ENCODE assay signal across 35 cellular contexts in genomic region chr18:32244863-32245262, GRCh38. TPM values are rescaled to one million over a fixed set of nuclear protein-coding genes. Genes with fewer than 3 reads are reported as not detected.
"Had no signal": no experiment of that assay in that cellular context is flagged by ENCODE, and none has a peak within 500 bp of the region (broad histone marks: within the 10 kb centered on the region; RNA-seq: fewer than 3 reads in every experiment).

No MANE protein-coding gene starts in this region.

- H3K9me3 ChIP-seq: esophagus muscularis mucosa, gastrocnemius medialis, heart left ventricle had no signal

- H3K4me1 ChIP-seq: esophagus muscularis mucosa, foreskin keratinocyte, gastrocnemius medialis, heart left ventricle had no signal

- H3K27ac ChIP-seq: brain microvascular endothelial cell, esophagus muscularis mucosa, foreskin keratinocyte, gastrocnemius medialis, heart left ventricle had no signal

- DNase-seq: activated CD4-positive, alpha-beta T cell treated with anti-CD3 and anti-CD28 coated beads for 36 hours; activated CD4-positive, alpha-beta T cell treated with anti-CD3 and anti-CD28 coated beads, Interleukin-2, amount 10 ng/mL, durations not matched to agents 7 days and 5 days; activated CD4-positive, alpha-beta T cell treated with anti-CD3 and anti-CD28 coated beads, Interleukin-2, amount 50 U/mL, for 4 hours; activated CD4-positive, CD25-positive, alpha-beta regulatory T cell; activated CD4-positive, CD25-positive, alpha-beta regulatory T cell treated with anti-CD3 and anti-CD28 coated beads, Interleukin-2, amount 50 U/mL, for 72 hours; activated CD8-positive, alpha-beta memory T cell treated with anti-CD3 and anti-CD28 coated beads for 24 hours; activated CD8-positive, alpha-beta memory T cell treated with anti-CD3 and anti-CD28 coated beads, Interleukin-2, amount 50 U/mL, for 4 hours; activated CD8-positive, alpha-beta T cell treated with anti-CD3 and anti-CD28 coated beads for 36 hours; activated effector memory CD4-positive, alpha-beta T cell treated with anti-CD3 and anti-CD28 coated beads, Interleukin-2, amount 50 U/mL, for 16 hours; activated naive CD4-positive, alpha-beta T cell treated with anti-CD3 and anti-CD28 coated beads for 36 hours; activated naive CD8-positive, alpha-beta T cell treated with anti-CD3 and anti-CD28 coated beads, Interleukin-2, amount 10 ng/mL, durations not matched to agents 7 days and 5 days; activated T-cell treated with anti-CD3 and anti-CD28 coated beads, Interleukin-2, amount 50 U/mL, for 1 hour; activated T-cell treated with anti-CD3 and anti-CD28 coated beads, Interleukin-2, amount 50 U/mL, for 48 hours; amniotic stem cell; anterior cingulate cortex; brain microvascular endothelial cell; cortex of kidney; dermis blood vessel endothelial cell; effector CD4-positive, alpha-beta T cell; effector memory CD8-positive, alpha-beta T cell; erythroblast; foreskin keratinocyte; gastrocnemius medialis; glutamatergic neuron; heart left ventricle; hypothalamus; T-helper 2 cell had no signal

- H3K36me3 ChIP-seq: brain microvascular endothelial cell, esophagus muscularis mucosa, gastrocnemius medialis, heart left ventricle had no signal

- ATAC-seq: activated CD4-positive, alpha-beta T cell treated with anti-CD3 and anti-CD28 coated beads for 36 hours; activated CD8-positive, alpha-beta T cell treated with anti-CD3 and anti-CD28 coated beads for 36 hours; effector memory CD8-positive, alpha-beta T cell; foreskin keratinocyte; gastrocnemius medialis; heart left ventricle had no signal

- H3K27ac Mint-ChIP-seq: activated CD4-positive, alpha-beta T cell treated with anti-CD3 and anti-CD28 coated beads for 36 hours; activated CD4-positive, alpha-beta T cell treated with anti-CD3 and anti-CD28 coated beads, Interleukin-2, amount 10 ng/mL, durations not matched to agents 7 days and 5 days; activated CD8-positive, alpha-beta T cell treated with anti-CD3 and anti-CD28 coated beads for 36 hours; activated naive CD4-positive, alpha-beta T cell treated with anti-CD3 and anti-CD28 coated beads for 36 hours; activated naive CD4-positive, alpha-beta T cell treated with anti-CD3 and anti-CD28 coated beads, Interleukin-2, amount 50 U/mL, for 24 hours; activated naive CD8-positive, alpha-beta T cell treated with anti-CD3 and anti-CD28 coated beads, Interleukin-2, amount 10 ng/mL, durations not matched to agents 7 days and 5 days; activated T-helper 1 cell treated with anti-CD3 and anti-CD28 coated beads, Interleukin-12 subunit alpha, Interleukin-12 subunit beta, Interleukin-2, Interleukin-4 antibody, amounts not matched to agents 30 ng/mL and 10 ng/mL and 1 ng/mL, durations not matched to agents 14 hours and 24 hours and 36 hours; activated T-helper 2 cell treated with anti-CD3 and anti-CD28 coated beads, Interferon-gamma antibody, Interleukin-2, Interleukin-4, amounts not matched to agents 10 μg/mL and 5 μg/mL and 100 μg/mL, durations not matched to agents 14 hours and 24 hours and 36 hours; effector memory CD8-positive, alpha-beta T cell had no signal

- H3K4me1 Mint-ChIP-seq: activated CD4-positive, alpha-beta T cell treated with anti-CD3 and anti-CD28 coated beads for 36 hours; activated CD4-positive, alpha-beta T cell treated with anti-CD3 and anti-CD28 coated beads, Interleukin-2, amount 10 ng/mL, durations not matched to agents 7 days and 5 days; activated naive CD4-positive, alpha-beta T cell treated with anti-CD3 and anti-CD28 coated beads, Interleukin-2, amount 50 U/mL, for 24 hours; activated naive CD8-positive, alpha-beta T cell treated with anti-CD3 and anti-CD28 coated beads, Interleukin-2, amount 10 ng/mL, durations not matched to agents 7 days and 5 days; central memory CD8-positive, alpha-beta T cell had no signal

- H3K9me3 Mint-ChIP-seq: activated CD4-positive, alpha-beta T cell treated with anti-CD3 and anti-CD28 coated beads, Interleukin-2, amount 10 ng/mL, durations not matched to agents 7 days and 5 days; activated CD8-positive, alpha-beta T cell treated with anti-CD3 and anti-CD28 coated beads for 36 hours; activated naive CD4-positive, alpha-beta T cell treated with anti-CD3 and anti-CD28 coated beads for 36 hours; activated naive CD4-positive, alpha-beta T cell treated with anti-CD3 and anti-CD28 coated beads, Interleukin-2, amount 50 U/mL, for 24 hours; activated naive CD8-positive, alpha-beta T cell treated with anti-CD3 and anti-CD28 coated beads, Interleukin-2, amount 10 ng/mL, durations not matched to agents 7 days and 5 days; activated T-helper 1 cell treated with anti-CD3 and anti-CD28 coated beads, Interleukin-12 subunit alpha, Interleukin-12 subunit beta, Interleukin-2, Interleukin-4 antibody, amounts not matched to agents 30 ng/mL and 10 ng/mL and 1 ng/mL, durations not matched to agents 14 hours and 24 hours and 36 hours; activated T-helper 2 cell treated with anti-CD3 and anti-CD28 coated beads, Interferon-gamma antibody, Interleukin-2, Interleukin-4, amounts not matched to agents 10 μg/mL and 5 μg/mL and 100 μg/mL, durations not matched to agents 14 hours and 24 hours and 36 hours; central memory CD8-positive, alpha-beta T cell; effector memory CD8-positive, alpha-beta T cell had no signal

- H3K4me3 Mint-ChIP-seq: activated CD4-positive, alpha-beta T cell treated with anti-CD3 and anti-CD28 coated beads for 36 hours; activated CD4-positive, alpha-beta T cell treated with anti-CD3 and anti-CD28 coated beads, Interleukin-2, amount 10 ng/mL, durations not matched to agents 7 days and 5 days; activated CD8-positive, alpha-beta T cell treated with anti-CD3 and anti-CD28 coated beads for 36 hours; activated naive CD4-positive, alpha-beta T cell treated with anti-CD3 and anti-CD28 coated beads for 36 hours; activated naive CD4-positive, alpha-beta T cell treated with anti-CD3 and anti-CD28 coated beads, Interleukin-2, amount 50 U/mL, for 24 hours; activated naive CD8-positive, alpha-beta T cell treated with anti-CD3 and anti-CD28 coated beads, Interleukin-2, amount 10 ng/mL, durations not matched to agents 7 days and 5 days; activated T-helper 1 cell treated with anti-CD3 and anti-CD28 coated beads, Interleukin-12 subunit alpha, Interleukin-12 subunit beta, Interleukin-2, Interleukin-4 antibody, amounts not matched to agents 30 ng/mL and 10 ng/mL and 1 ng/mL, durations not matched to agents 14 hours and 24 hours and 36 hours; central memory CD8-positive, alpha-beta T cell; effector memory CD8-positive, alpha-beta T cell had no signal

- H3K4me3 ChIP-seq: esophagus muscularis mucosa, gastrocnemius medialis, heart left ventricle had no signal

- H3K27me3 ChIP-seq: brain microvascular endothelial cell, esophagus muscularis mucosa, gastrocnemius medialis, heart left ventricle had no signal

- H3K36me3 Mint-ChIP-seq: activated naive CD4-positive, alpha-beta T cell treated with anti-CD3 and anti-CD28 coated beads, Interleukin-2, amount 50 U/mL, for 24 hours; activated naive CD8-positive, alpha-beta T cell treated with anti-CD3 and anti-CD28 coated beads, Interleukin-2, amount 10 ng/mL, durations not matched to agents 7 days and 5 days had no signal

RNA-seq across cellular contexts. Expression of gene MEP1B, which starts 55.0 kb away (rescaled TPM):
- total RNA-seq: activated CD4-positive, alpha-beta T cell treated with anti-CD3 and anti-CD28 coated beads for 36 hours; activated CD4-positive, alpha-beta T cell treated with anti-CD3 and anti-CD28 coated beads, Interleukin-2, amount 10 ng/mL, durations not matched to agents 7 days and 5 days; activated CD8-positive, alpha-beta T cell treated with anti-CD3 and anti-CD28 coated beads for 36 hours; activated naive CD4-positive, alpha-beta T cell treated with anti-CD3 and anti-CD28 coated beads for 36 hours; activated naive CD8-positive, alpha-beta T cell treated with anti-CD3 and anti-CD28 coated beads, Interleukin-2, amount 10 ng/mL, durations not matched to agents 7 days and 5 days; activated T-helper 1 cell treated with anti-CD3 and anti-CD28 coated beads, Interleukin-12 subunit alpha, Interleukin-12 subunit beta, Interleukin-2, Interleukin-4 antibody, amounts not matched to agents 30 ng/mL and 10 ng/mL and 1 ng/mL, durations not matched to agents 14 hours and 24 hours and 36 hours; astrocyte; bronchial epithelial cell; chondrocyte; dermis blood vessel endothelial cell; foreskin keratinocyte had no signal
- polyA plus RNA-seq: foreskin keratinocyte, heart left ventricle had no signal
